In genomic region chr6:71289802-71290175, GRCh38 we compare ENCODE assay signal across 8 cellular contexts. TPM values are rescaled to one million over a fixed set of nuclear protein-coding genes. Genes with fewer than 3 reads are reported as not detected.
A peak's percentile ranks its signal among the peaks of the same experiment; 100 is the strongest.
DNase-seq lines count a peak whose midpoint lies in the region; ATAC-seq, FAIRE-seq and TF ChIP-seq lines count a peak whose summit lies in the region.

No MANE protein-coding gene starts in this region.

- peak; percentile 38 for FAIRE-seq in H54 (lab: Jason Lieb, UNC)

- peaks cover 14 to 25% (median 17%) of the 10 kb centered on the region in 3 donors for H3K4me1 ChIP-seq in skeletal muscle tissue (ENCODE audit: control insufficient read depth in 3 of 3, insufficient read depth in 3 of 3, low read length in 3 of 3)

- no peak for TF ChIP-seq CTCF in foreskin fibroblast (IDR thresholded peaks at IDR 0.05; ENCODE audit: low read depth, low read length)

- peak overlapping the region; percentile 69 to 74 for H3K4me3 ChIP-seq in foreskin fibroblast (ENCODE audit: low read depth in 1 of 2, low read length in 2 of 2)
- H3K4me3 ChIP-seq in skeletal muscle tissue (ENCODE audit: low read length in 3 of 3): peak overlapping the region; percentile 71 to 77 (median 74)

- H3K27me3 ChIP-seq in skeletal muscle tissue (ENCODE audit: control insufficient read depth in 3 of 3, insufficient read depth in 3 of 3, low read length in 3 of 3): no peaks in the 10 kb centered on the region

- ATAC-seq in esophagus mucosa (no peak), HG02610 (IDR thresholded peaks at IDR 0.05; ENCODE audit: unreplicated experiment) (no peak), HG03571 (IDR thresholded peaks at IDR 0.05; ENCODE audit: unreplicated experiment) (no peak)

- DNase-seq in H54 (ENCODE audit: insufficient read length, low spot score): no peak
- DNase-seq in UCSD-AML1 (lab: John Stamatoyannopoulos, UW; ENCODE audit: unreplicated experiment): peak; percentile 16
- no peak for DNase-seq in foreskin fibroblast
- DNase-seq in MV-4-11 (lab: John Stamatoyannopoulos, UW): no peak

- H3K9ac ChIP-seq in skeletal muscle tissue (ENCODE audit: low read depth in 1 of 3, low read length in 3 of 3): peak overlapping the region in 2 of 3 donors; percentile 78

- no peak overlapping the region for H3K27ac ChIP-seq in skeletal muscle tissue (ENCODE audit: low read depth, low read length)

- TF ChIP-seq POLR2A in H54 (IDR thresholded peaks at IDR 0.05; ENCODE audit: low read depth, low read length): no peak

- no peaks in the 10 kb centered on the region for H3K9me3 ChIP-seq in skeletal muscle tissue (ENCODE audit: control insufficient read depth in 3 of 3, low read length in 3 of 3)

- H3K36me3 ChIP-seq in skeletal muscle tissue (ENCODE audit: control insufficient read depth in 3 of 3, insufficient read depth in 3 of 3, low read length in 3 of 3): no peaks in the 10 kb centered on the region

RNA-seq across cellular contexts. Expression of gene OGFRL1, which starts 1.2 kb away (rescaled TPM):
- total RNA-seq in skeletal muscle tissue (6.3 TPM), esophagus mucosa (19.0 TPM)
